In genomic region chr4:108466936-108467902, GRCh38 we compare ENCODE assay signal across 8 cellular contexts.
DNase-seq lines count a peak whose midpoint lies in the region; ATAC-seq and TF ChIP-seq lines count a peak whose summit lies in the region.

No MANE protein-coding gene starts in this region.

- no peaks in the 10 kb centered on the region for H3K9me3 ChIP-seq in SJCRH30 (replicated peaks)

- ATAC-seq in GM18861 (IDR thresholded peaks at IDR 0.05; ENCODE audit: unreplicated experiment) = peak; percentile 96
- peak; percentile 92 for ATAC-seq in HG02973 (IDR thresholded peaks at IDR 0.05; ENCODE audit: unreplicated experiment)
- no peak for ATAC-seq in sciatic nerve

- DNase-seq in AG08395 (ENCODE audit: low spot score) = peak; percentile 81
- peak; percentile 75 to 88 for DNase-seq in SJCRH30
- DNase-seq in foreskin fibroblast = peak; percentile 78 to 92
- DNase-seq in mesenteric fat pad (ENCODE audit: low spot score) = no peak
- no peak for DNase-seq in medulla oblongata (ENCODE audit: extremely low spot score)
- DNase-seq in sciatic nerve (ENCODE audit: low spot score) = no peak

- peak overlapping the region; percentile 87 for H3K27ac ChIP-seq in SJCRH30

- peaks cover 30% of the 10 kb centered on the region for H3K4me1 ChIP-seq in SJCRH30

- H3K4me3 ChIP-seq in SJCRH30 (peak overlapping the region; percentile 27), foreskin fibroblast (ENCODE audit: low read depth in 1 of 2, low read length in 2 of 2) (peak overlapping the region in 1 of 2 donors; percentile 37)

- intact Hi-C loops in sciatic nerve (cut with DNase I) = no loop called here

- H3K36me3 ChIP-seq in SJCRH30 = no peaks in the 10 kb centered on the region

- H3K27me3 ChIP-seq in SJCRH30 = no peaks in the 10 kb centered on the region

- TF ChIP-seq CTCF in foreskin fibroblast (IDR thresholded peaks at IDR 0.05; ENCODE audit: low read depth, low read length) = no peak

Comparison
In these comparisons a context has a peak if more than half of its experiments do, and no peak if none do; other contexts are left out.
1. DNase-seq: peak in AG08395 (single experiment), SJCRH30 (2 of 2) and foreskin fibroblast (2 of 2); none in mesenteric fat pad (single experiment), medulla oblongata (single experiment) and sciatic nerve (single experiment).